1 cellular context compared by ENCODE assay signal in the genomic region with DNA sequence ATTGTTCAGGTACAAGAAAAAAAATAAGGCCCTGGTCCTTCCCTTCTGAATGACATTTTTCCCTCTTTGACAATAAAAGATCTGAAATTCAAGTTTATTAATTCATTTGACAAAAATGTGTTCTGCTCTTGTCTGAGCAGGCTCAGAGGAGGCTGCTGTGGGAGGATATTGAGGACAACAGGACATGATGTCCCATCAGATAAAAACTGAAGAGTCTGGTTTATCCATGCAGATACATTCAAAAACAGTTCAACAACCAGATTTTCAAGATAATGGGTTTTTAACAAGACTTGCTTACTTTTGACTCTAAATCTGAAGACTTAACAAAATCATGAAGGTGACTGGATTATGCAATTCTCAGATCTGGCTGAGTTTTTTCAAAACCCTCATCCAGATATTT.
TF ChIP-seq lines count a peak whose summit lies in the region.

No MANE protein-coding gene starts in this region.

TF ChIP-seq in SK-N-SH treated with all-trans-retinoic acid at 6 μM for 48 hours, 23 proteins besides CTCF, POLR2A, EP300 and RAD21 (continued from another document):
- TF ChIP-seq, protein P1, sequence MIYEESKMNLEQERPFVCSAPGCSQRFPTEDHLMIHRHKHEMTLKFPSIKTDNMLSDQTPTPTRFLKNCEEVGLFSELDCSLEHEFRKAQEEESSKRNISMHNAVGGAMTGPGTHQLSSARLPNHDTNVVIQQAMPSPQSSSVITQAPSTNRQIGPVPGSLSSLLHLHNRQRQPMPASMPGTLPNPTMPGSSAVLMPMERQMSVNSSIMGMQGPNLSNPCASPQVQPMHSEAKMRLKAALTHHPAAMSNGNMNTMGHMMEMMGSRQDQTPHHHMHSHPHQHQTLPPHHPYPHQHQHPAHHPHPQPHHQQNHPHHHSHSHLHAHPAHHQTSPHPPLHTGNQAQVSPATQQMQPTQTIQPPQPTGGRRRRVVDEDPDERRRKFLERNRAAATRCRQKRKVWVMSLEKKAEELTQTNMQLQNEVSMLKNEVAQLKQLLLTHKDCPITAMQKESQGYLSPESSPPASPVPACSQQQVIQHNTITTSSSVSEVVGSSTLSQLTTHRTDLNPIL (CRISPR knock-in tag; IDR thresholded peaks at IDR 0.05; ENCODE audit: low read depth) = no peak
- TF ChIP-seq ZFP30 (CRISPR knock-in tag; IDR thresholded peaks at IDR 0.05) (no peak), ZNF70 (CRISPR knock-in tag; IDR thresholded peaks at IDR 0.05) (no peak), ARNTL (CRISPR knock-in tag; IDR thresholded peaks at IDR 0.05; ENCODE audit: borderline replicate concordance, low read depth) (no peak), ESRRG (CRISPR knock-in tag; IDR thresholded peaks at IDR 0.05) (no peak)
TF ChIP-seq in SK-N-SH treated with all-trans-retinoic acid at 6 μM for 48 hours: peak in this region for 0.
